1 cellular context compared by ENCODE assay signal in genomic region chr16:69595127-69596036, GRCh38.
TF ChIP-seq lines count a peak whose summit lies in the region.

No MANE protein-coding gene starts in this region.

TF ChIP-seq in GM23338, 12 proteins besides CTCF, POLR2A, EP300 and RAD21 (continued from another document):
- TF ChIP-seq REST (IDR thresholded peaks at IDR 0.05; ENCODE audit: unreplicated experiment) (no peak), NANOG (IDR thresholded peaks at IDR 0.05; ENCODE audit: borderline replicate concordance) (no peak)
